In the genomic region with DNA sequence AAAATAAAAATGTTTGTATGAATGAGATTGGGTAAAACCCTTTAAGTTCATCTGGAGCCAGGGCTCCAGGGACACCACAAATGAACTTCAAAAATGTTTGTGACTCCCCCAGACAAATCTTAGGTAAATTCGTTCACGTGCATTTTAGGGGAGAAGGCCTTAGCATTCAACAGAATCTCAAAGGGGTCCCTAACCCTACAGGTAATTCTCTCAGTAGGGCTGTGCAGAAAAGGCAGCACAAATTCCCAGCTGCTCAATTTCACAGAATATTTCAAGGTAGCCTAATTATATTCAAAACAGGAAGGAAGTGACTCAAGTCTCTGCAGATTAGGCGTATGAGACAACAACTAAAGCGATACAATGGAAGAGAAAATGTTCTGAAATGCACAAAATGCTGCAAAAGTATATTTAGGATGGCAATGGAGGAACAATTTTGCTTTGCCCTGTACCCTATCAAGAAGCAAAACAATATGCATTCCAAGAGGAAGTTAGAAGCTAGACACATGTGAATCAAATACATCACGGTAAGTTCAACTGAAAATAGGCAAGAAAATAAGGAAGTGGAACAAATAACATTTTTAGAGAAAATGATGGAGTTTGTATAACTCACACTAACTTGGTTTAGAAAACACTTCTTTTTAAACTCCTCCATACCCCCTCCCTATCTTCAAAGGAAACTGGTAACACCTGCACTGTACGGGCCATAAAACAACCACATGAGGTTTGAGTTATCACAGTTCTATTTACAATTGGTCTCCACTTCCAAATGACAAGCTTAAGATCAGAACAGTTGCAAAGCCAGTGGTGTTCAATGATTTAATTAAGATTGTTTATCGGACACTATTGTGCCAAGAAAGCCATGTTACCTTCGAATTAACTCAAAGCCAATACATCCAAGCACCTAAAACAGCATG, we compare ENCODE assay signal across 8 cellular contexts. TPM values are rescaled to one million over a fixed set of nuclear protein-coding genes. Genes with fewer than 3 reads are reported as not detected.
A peak's percentile ranks its signal among the peaks of the same experiment; 100 is the strongest.
DNase-seq lines count a peak whose midpoint lies in the region; TF ChIP-seq lines count a peak whose summit lies in the region.

No MANE protein-coding gene starts in this region.

- no peak for TF ChIP-seq POLR2A in esophagus muscularis mucosa (IDR thresholded peaks at IDR 0.05; ENCODE audit: low read depth)

- DNase-seq in SJSA1 (ENCODE audit: low read depth in 1 of 2, low spot score in 2 of 2) (no peak), esophagus muscularis mucosa (ENCODE audit: extremely low spot score) (no peak), NK-92 (lab: John Stamatoyannopoulos, UW; ENCODE audit: unreplicated experiment) (no peak), nucleus accumbens (lab: John Stamatoyannopoulos, UW) (no peak), medulla oblongata (ENCODE audit: extremely low spot score) (no peak), activated gamma-delta T cell (lab: John Stamatoyannopoulos, UW) (no peak)

- intact Hi-C loops in esophagus muscularis mucosa (cut with DNase I), result loop anchor here (5.0 kb wide), 1 partner anchor 42 kb away; no protein-coding TSS in a partner anchor

- TF ChIP-seq CTCF in HEK293 (tag by site-specific recombination; IDR thresholded peaks at IDR 0.05) (no peak), esophagus muscularis mucosa (IDR thresholded peaks at IDR 0.05) (no peak)

- peak overlapping the region in 2 of 3 donors; percentile 7 to 92 for H3K9ac ChIP-seq in skeletal muscle tissue (ENCODE audit: low read depth in 1 of 3, low read length in 3 of 3)

- CTCF ChIA-PET in HEK293 (lab: Yijun Ruan, JAX), result interaction anchor here (0.6 kb wide), 1 partner anchor 385 kb away, joined by 3 read pairs; no protein-coding TSS in a partner anchor

- H3K36me3 ChIP-seq in HEK293 (ENCODE audit: control insufficient read depth in 2 of 2, insufficient read depth in 1 of 2, low read length in 2 of 2) (peaks cover 5 to 22% of the 10 kb centered on the region in 2 experiments), SJSA1 (peaks cover 35% of the 10 kb centered on the region), esophagus muscularis mucosa (peaks cover 0 to 20% (median 10%) of the 10 kb centered on the region in 4 donors), skeletal muscle tissue (ENCODE audit: control insufficient read depth in 3 of 3, insufficient read depth in 3 of 3, low read length in 3 of 3) (peaks cover 3 to 19% (median 14%) of the 10 kb centered on the region in 3 donors)

- H3K27ac ChIP-seq in HEK293 (ENCODE audit: extremely low read depth, low read depth, low read length) (no peak overlapping the region), SJSA1 (no peak overlapping the region), esophagus muscularis mucosa (replicated peaks in 1 of 4) (peak overlapping the region in 2 of 4 donors; percentile 85 to 89), skeletal muscle tissue (ENCODE audit: low read depth, low read length) (no peak overlapping the region)

- POLR2A ChIA-PET in HEK293 (lab: Yijun Ruan, JAX), result no interaction called here

- H3K4me1 ChIP-seq in HEK293 (ENCODE audit: control insufficient read depth, insufficient read depth, low read length), result no peaks in the 10 kb centered on the region
- peaks cover 44% of the 10 kb centered on the region for H3K4me1 ChIP-seq in SJSA1 (replicated peaks)
- peaks cover 35 to 64% (median 59%) of the 10 kb centered on the region in 4 donors for H3K4me1 ChIP-seq in esophagus muscularis mucosa
- peaks cover 20 to 28% (median 21%) of the 10 kb centered on the region in 3 donors for H3K4me1 ChIP-seq in skeletal muscle tissue (ENCODE audit: control insufficient read depth in 3 of 3, insufficient read depth in 3 of 3, low read length in 3 of 3)

- TF ChIP-seq EP300 in esophagus muscularis mucosa (IDR thresholded peaks at IDR 0.05), result no peak

- H3K4me3 ChIP-seq in HEK293 (ENCODE audit: low read depth, low read length) (peak overlapping the region; percentile 98), SJSA1 (peak overlapping the region; percentile 82), esophagus muscularis mucosa (peak overlapping the region; percentile 79 to 99 (median 94)), skeletal muscle tissue (ENCODE audit: low read length in 3 of 3) (peak overlapping the region; percentile 86 to 90 (median 89))

- H3K9me3 ChIP-seq in HEK293 (ENCODE audit: control insufficient read depth, insufficient read depth, low read depth, low read length), result no peaks in the 10 kb centered on the region
- H3K9me3 ChIP-seq in SJSA1 (replicated peaks), result no peaks in the 10 kb centered on the region
- H3K9me3 ChIP-seq in esophagus muscularis mucosa, result no peaks in the 10 kb centered on the region
- H3K9me3 ChIP-seq in skeletal muscle tissue (ENCODE audit: control insufficient read depth in 3 of 3, low read length in 3 of 3), result no peaks in the 10 kb centered on the region

- 49% methylated on average over 8 of the region's 8 CpGs for WGBS in esophagus muscularis mucosa

- H3K27me3 ChIP-seq in SJSA1 (replicated peaks) (no peaks in the 10 kb centered on the region), esophagus muscularis mucosa (no peaks in the 10 kb centered on the region), skeletal muscle tissue (ENCODE audit: control insufficient read depth in 3 of 3, insufficient read depth in 3 of 3, low read length in 3 of 3) (no peaks in the 10 kb centered on the region)

TF ChIP-seq in HEK293, 187 proteins besides CTCF, POLR2A, EP300 and RAD21:
- no peak for TF ChIP-seq ZNF747 (tag by site-specific recombination; IDR thresholded peaks at IDR 0.05)
- TF ChIP-seq, protein P1, sequence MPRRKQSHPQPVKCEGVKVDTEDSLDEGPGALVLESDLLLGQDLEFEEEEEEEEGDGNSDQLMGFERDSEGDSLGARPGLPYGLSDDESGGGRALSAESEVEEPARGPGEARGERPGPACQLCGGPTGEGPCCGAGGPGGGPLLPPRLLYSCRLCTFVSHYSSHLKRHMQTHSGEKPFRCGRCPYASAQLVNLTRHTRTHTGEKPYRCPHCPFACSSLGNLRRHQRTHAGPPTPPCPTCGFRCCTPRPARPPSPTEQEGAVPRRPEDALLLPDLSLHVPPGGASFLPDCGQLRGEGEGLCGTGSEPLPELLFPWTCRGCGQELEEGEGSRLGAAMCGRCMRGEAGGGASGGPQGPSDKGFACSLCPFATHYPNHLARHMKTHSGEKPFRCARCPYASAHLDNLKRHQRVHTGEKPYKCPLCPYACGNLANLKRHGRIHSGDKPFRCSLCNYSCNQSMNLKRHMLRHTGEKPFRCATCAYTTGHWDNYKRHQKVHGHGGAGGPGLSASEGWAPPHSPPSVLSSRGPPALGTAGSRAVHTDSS (tag by site-specific recombination; IDR thresholded peaks at IDR 0.05), result no peak
- TF ChIP-seq, protein P2, sequence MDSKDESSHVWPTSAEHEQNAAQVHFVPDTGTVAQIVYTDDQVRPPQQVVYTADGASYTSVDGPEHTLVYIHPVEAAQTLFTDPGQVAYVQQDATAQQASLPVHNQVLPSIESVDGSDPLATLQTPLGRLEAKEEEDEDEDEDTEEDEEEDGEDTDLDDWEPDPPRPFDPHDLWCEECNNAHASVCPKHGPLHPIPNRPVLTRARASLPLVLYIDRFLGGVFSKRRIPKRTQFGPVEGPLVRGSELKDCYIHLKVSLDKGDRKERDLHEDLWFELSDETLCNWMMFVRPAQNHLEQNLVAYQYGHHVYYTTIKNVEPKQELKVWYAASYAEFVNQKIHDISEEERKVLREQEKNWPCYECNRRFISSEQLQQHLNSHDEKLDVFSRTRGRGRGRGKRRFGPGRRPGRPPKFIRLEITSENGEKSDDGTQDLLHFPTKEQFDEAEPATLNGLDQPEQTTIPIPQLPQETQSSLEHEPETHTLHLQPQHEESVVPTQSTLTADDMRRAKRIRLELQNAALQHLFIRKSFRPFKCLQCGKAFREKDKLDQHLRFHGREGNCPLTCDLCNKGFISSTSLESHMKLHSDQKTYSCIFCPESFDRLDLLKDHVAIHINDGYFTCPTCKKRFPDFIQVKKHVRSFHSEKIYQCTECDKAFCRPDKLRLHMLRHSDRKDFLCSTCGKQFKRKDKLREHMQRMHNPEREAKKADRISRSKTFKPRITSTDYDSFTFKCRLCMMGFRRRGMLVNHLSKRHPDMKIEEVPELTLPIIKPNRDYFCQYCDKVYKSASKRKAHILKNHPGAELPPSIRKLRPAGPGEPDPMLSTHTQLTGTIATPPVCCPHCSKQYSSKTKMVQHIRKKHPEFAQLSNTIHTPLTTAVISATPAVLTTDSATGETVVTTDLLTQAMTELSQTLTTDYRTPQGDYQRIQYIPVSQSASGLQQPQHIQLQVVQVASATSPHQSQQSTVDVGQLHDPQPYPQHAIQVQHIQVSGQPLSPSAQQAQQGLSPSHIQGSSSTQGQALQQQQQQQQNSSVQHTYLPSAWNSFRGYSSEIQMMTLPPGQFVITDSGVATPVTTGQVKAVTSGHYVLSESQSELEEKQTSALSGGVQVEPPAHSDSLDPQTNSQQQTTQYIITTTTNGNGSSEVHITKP (tag by site-specific recombination; IDR thresholded peaks at IDR 0.05), result 0 out of 2 replicates have a peak, but pooled peaks have one; percentile 10
- 0 out of 2 replicates have a peak, but pooled peaks have one; percentile 3 for TF ChIP-seq ZNF629 (tag by site-specific recombination; IDR thresholded peaks at IDR 0.05)
TF ChIP-seq in HEK293: peak in this region for 2.

RNA-seq across cellular contexts. Expression of a gene that starts 1.6 kb away (rescaled TPM):
- 23.1 and 29.5 TPM in 2 replicates for total RNA-seq in SJSA1 (2014; rRNA removed; shearing (Covaris generic))
- 10 to 100 TPM; 28.7 to 46.5 (median 36.2) TPM for total RNA-seq in esophagus muscularis mucosa
- 37.6 TPM for total RNA-seq in skeletal muscle tissue

RNA-seq across cellular contexts. Expression of a gene that starts 4.7 kb away (rescaled TPM):
- total RNA-seq in SJSA1 (2014; rRNA removed; shearing (Covaris generic)), result 111 and 170 TPM in 2 replicates
- total RNA-seq in esophagus muscularis mucosa (100 to 1,000 TPM in 2 of 4 donors, 10 to 100 TPM in 2; 91.3 to 165 (median 124) TPM), skeletal muscle tissue (52.2 TPM)

RNA-seq across cellular contexts. Expression of a gene that starts 53.8 kb away (rescaled TPM):
- total RNA-seq in SJSA1 (2014; rRNA removed; shearing (Covaris generic)), result 4.5 and 9.0 TPM in 2 replicates
- total RNA-seq in esophagus muscularis mucosa (10 to 100 TPM; 13.6 to 14.7 (median 13.9) TPM), skeletal muscle tissue (23.0 TPM)
